12 cellular contexts compared by ENCODE assay signal in the genomic region with DNA sequence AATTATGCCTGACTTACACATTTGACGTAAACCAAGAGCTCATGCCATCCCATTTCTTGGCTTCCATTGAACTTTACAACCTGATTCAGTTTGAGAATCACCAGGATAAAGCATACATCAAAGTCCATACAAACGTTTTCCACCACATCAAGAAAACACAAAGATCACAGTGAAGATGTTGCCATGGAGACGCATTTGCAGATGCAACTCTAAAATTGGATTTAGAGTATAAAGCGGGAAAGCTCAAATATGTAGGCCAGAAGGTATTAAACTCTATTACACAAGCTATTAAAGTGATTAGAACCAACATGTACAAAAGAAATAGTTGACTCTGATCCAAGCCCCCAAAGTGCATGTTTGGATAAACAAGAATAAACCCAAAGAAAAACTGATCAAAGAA.
"Had no signal": no experiment of that assay in that cellular context is flagged by ENCODE, and none has a peak within 500 bp of the region (broad histone marks: within the 10 kb centered on the region; RNA-seq: fewer than 3 reads in every experiment).

No MANE protein-coding gene starts in this region.

- H3K4me3 Mint-ChIP-seq: activated naive CD4-positive, alpha-beta T cell treated with anti-CD3 and anti-CD28 coated beads for 36 hours; activated naive CD8-positive, alpha-beta T cell treated with anti-CD3 and anti-CD28 coated beads, Interleukin-2, amount 50 U/mL, for 24 hours; naive thymus-derived CD8-positive, alpha-beta T cell; stimulated activated naive CD8-positive, alpha-beta T cell treated with anti-CD3 and anti-CD28 coated beads, Interleukin-15, Interleukin-2, amounts not matched to agents 100 ng/mL and 50 ng/mL, for 24 hours had no signal

- H3K36me3 Mint-ChIP-seq: naive thymus-derived CD8-positive, alpha-beta T cell had no signal

- DNase-seq: activated CD4-positive, alpha-beta T cell treated with anti-CD3 and anti-CD28 coated beads, Interleukin-2, amount 50 U/mL, for 4 hours; activated naive CD4-positive, alpha-beta T cell treated with anti-CD3 and anti-CD28 coated beads for 36 hours; activated naive CD8-positive, alpha-beta T cell treated with anti-CD3 and anti-CD28 coated beads, Interleukin-2, amount 50 U/mL, for 24 hours; dermis blood vessel endothelial cell; left lung; posterior cingulate gyrus; right cardiac atrium; upper lobe of left lung had no signal

- H3K4me3 ChIP-seq: left lung, upper lobe of left lung had no signal

- H3K4me1 ChIP-seq: left lung, upper lobe of left lung had no signal

- ATAC-seq: activated CD4-positive, CD25-positive, alpha-beta regulatory T cell treated with anti-CD3 and anti-CD28 coated beads, Interleukin-2, amount 50 U/mL, for 24 hours; activated naive CD8-positive, alpha-beta T cell treated with anti-CD3 and anti-CD28 coated beads, Interleukin-2, amount 50 U/mL, for 24 hours; left lung; naive thymus-derived CD8-positive, alpha-beta T cell; right cardiac atrium had no signal

- H3K27me3 Mint-ChIP-seq: naive thymus-derived CD8-positive, alpha-beta T cell; stimulated activated naive CD8-positive, alpha-beta T cell treated with anti-CD3 and anti-CD28 coated beads, Interleukin-15, Interleukin-2, amounts not matched to agents 100 ng/mL and 50 ng/mL, for 24 hours had no signal

- H3K27me3 ChIP-seq: left lung, upper lobe of left lung had no signal

- H3K36me3 ChIP-seq: left lung, upper lobe of left lung had no signal

- H3K4me1 Mint-ChIP-seq: activated naive CD8-positive, alpha-beta T cell treated with anti-CD3 and anti-CD28 coated beads, Interleukin-2, amount 50 U/mL, for 24 hours had no signal

- H3K27ac Mint-ChIP-seq: activated naive CD4-positive, alpha-beta T cell treated with anti-CD3 and anti-CD28 coated beads for 36 hours; activated naive CD8-positive, alpha-beta T cell treated with anti-CD3 and anti-CD28 coated beads, Interleukin-2, amount 50 U/mL, for 24 hours; activated T-helper 2 cell treated with anti-CD3 and anti-CD28 coated beads, Interferon-gamma antibody, Interleukin-2, Interleukin-4, amounts not matched to agents 10 μg/mL and 5 μg/mL and 100 μg/mL, durations not matched to agents 14 hours and 24 hours and 36 hours; stimulated activated naive CD8-positive, alpha-beta T cell treated with anti-CD3 and anti-CD28 coated beads, Interleukin-15, Interleukin-2, amounts not matched to agents 100 ng/mL and 50 ng/mL, for 24 hours had no signal

- H3K27ac ChIP-seq: left lung, upper lobe of left lung had no signal

- H3K9me3 Mint-ChIP-seq: activated naive CD4-positive, alpha-beta T cell treated with anti-CD3 and anti-CD28 coated beads for 36 hours; activated naive CD8-positive, alpha-beta T cell treated with anti-CD3 and anti-CD28 coated beads, Interleukin-2, amount 50 U/mL, for 24 hours; activated T-helper 2 cell treated with anti-CD3 and anti-CD28 coated beads, Interferon-gamma antibody, Interleukin-2, Interleukin-4, amounts not matched to agents 10 μg/mL and 5 μg/mL and 100 μg/mL, durations not matched to agents 14 hours and 24 hours and 36 hours; naive thymus-derived CD8-positive, alpha-beta T cell; stimulated activated naive CD8-positive, alpha-beta T cell treated with anti-CD3 and anti-CD28 coated beads, Interleukin-15, Interleukin-2, amounts not matched to agents 100 ng/mL and 50 ng/mL, for 24 hours had no signal

- H3K9me3 ChIP-seq: left lung, upper lobe of left lung had no signal
